ENCODE assay signal across 26 cellular contexts in genomic region chr12:93181396-93181965, GRCh38.
DNase-seq lines count a peak whose midpoint lies in the region; ATAC-seq and TF ChIP-seq lines count a peak whose summit lies in the region.
"Had no signal": no experiment of that assay in that cellular context is flagged by ENCODE, and none has a peak within 500 bp of the region (broad histone marks: within the 10 kb centered on the region; RNA-seq: fewer than 3 reads in every experiment).

No MANE protein-coding gene starts in this region.

- intact Hi-C loops in thyroid gland (cut with DNase I) = no loop called here

- no peak overlapping the region for H3K4me3 ChIP-seq in thyroid gland (replicated peaks in 1 of 3)
- H3K4me3 ChIP-seq: smooth muscle cell, tibial artery had no signal

- no peaks in the 10 kb centered on the region for H3K9me3 ChIP-seq in thyroid gland
- H3K9me3 ChIP-seq: tibial artery had no signal

- no peaks in the 10 kb centered on the region for H3K27me3 ChIP-seq in thyroid gland
- H3K27me3 ChIP-seq: tibial artery had no signal

- H3K4me1 ChIP-seq in thyroid gland = peaks cover 11 to 19% of the 10 kb centered on the region in 2 donors

- DNase-seq in activated T-cell treated with anti-CD3 and anti-CD28 coated beads, Interleukin-2, amount 50 U/mL, for 72 hours = no peak
- no peak for DNase-seq in activated T-cell treated with anti-CD3 and anti-CD28 coated beads, Interleukin-2, amount 50 U/mL, for 24 hours
- DNase-seq in memory B cell (ENCODE audit: low spot score in 2 of 2) (no peak), thyroid gland (no peak), NCI-H748 (lab: John Stamatoyannopoulos, UW; ENCODE audit: unreplicated experiment) (no peak), NCI-H2227 (lab: John Stamatoyannopoulos, UW; ENCODE audit: unreplicated experiment) (no peak)
- DNase-seq in stimulated activated naive B cell treated with anti-CD40 and anti-IgM and Interleukin-4, amounts not matched to agents 10 μg/mL and 1 μg/mL and 100 μg/mL, for 72 hours = no peak
- DNase-seq: activated naive CD4-positive, alpha-beta T cell treated with anti-CD3 and anti-CD28 coated beads, Interleukin-2, amount 10 ng/mL, durations not matched to agents 7 days and 5 days; activated T-cell treated with anti-CD3 and anti-CD28 coated beads, Interleukin-2, amount 50 U/mL, for 48 hours; anterior cingulate cortex; DMS53; GF-D8; Karpas-422; NCI-H1092; NCI-H2029; NCI-H345; SIG-M5; stimulated activated CD4-positive, alpha-beta T cell treated with anti-CD3 and anti-CD28 coated beads, Interleukin-2, amount 100 ng/mL, for 48 hours; stimulated activated naive CD8-positive, alpha-beta T cell treated with anti-CD3 and anti-CD28 coated beads, Interleukin-15, Interleukin-2, amounts not matched to agents 100 U/mL and 50 U/mL, for 24 hours; T-cell; tibial artery had no signal

- no peak overlapping the region for H3K4me3 Mint-ChIP-seq in activated T-cell treated with anti-CD3 and anti-CD28 coated beads, Interleukin-2, amount 50 U/mL, for 72 hours
- H3K4me3 Mint-ChIP-seq in activated T-cell treated with anti-CD3 and anti-CD28 coated beads, Interleukin-2, amount 50 U/mL, for 24 hours = no peak overlapping the region
- H3K4me3 Mint-ChIP-seq in brain = no peak overlapping the region
- no peak overlapping the region for H3K4me3 Mint-ChIP-seq in memory B cell
- peak overlapping the region in 1 of 2 donors; percentile 38 for H3K4me3 Mint-ChIP-seq in stimulated activated naive B cell treated with anti-CD40 and anti-IgM and Interleukin-4, amounts not matched to agents 10 μg/mL and 1 μg/mL and 100 μg/mL, for 72 hours
- H3K4me3 Mint-ChIP-seq: activated naive CD4-positive, alpha-beta T cell treated with anti-CD3 and anti-CD28 coated beads, Interleukin-2, amount 10 ng/mL, durations not matched to agents 7 days and 5 days; neural crest cell; T-cell had no signal

- H3K4me1 Mint-ChIP-seq in activated T-cell treated with anti-CD3 and anti-CD28 coated beads, Interleukin-2, amount 50 U/mL, for 72 hours (ENCODE audit: low read depth) = peaks cover 25% of the 10 kb centered on the region
- peaks cover 15% of the 10 kb centered on the region for H3K4me1 Mint-ChIP-seq in activated T-cell treated with anti-CD3 and anti-CD28 coated beads, Interleukin-2, amount 50 U/mL, for 24 hours (ENCODE audit: low read depth)
- peaks cover 35% of the 10 kb centered on the region for H3K4me1 Mint-ChIP-seq in brain
- peaks cover 38% of the 10 kb centered on the region for H3K4me1 Mint-ChIP-seq in memory B cell
- H3K4me1 Mint-ChIP-seq in stimulated activated naive B cell treated with anti-CD40 and anti-IgM and Interleukin-4, amounts not matched to agents 10 μg/mL and 1 μg/mL and 100 μg/mL, for 72 hours = peaks cover 48 to 58% of the 10 kb centered on the region in 2 donors

- TF ChIP-seq POLR2A in thyroid gland (IDR thresholded peaks at IDR 0.05) = no peak

- peak overlapping the region in 1 of 3 donors; percentile 5 for H3K27ac ChIP-seq in thyroid gland
- H3K27ac ChIP-seq: 22Rv1, tibial artery had no signal

- no peak for ATAC-seq in activated T-cell treated with anti-CD3 and anti-CD28 coated beads, Interleukin-2, amount 50 U/mL, for 72 hours (replicated peaks in 1 of 2)
- no peak for ATAC-seq in memory B cell (ENCODE audit: low read depth)
- ATAC-seq in stimulated activated naive B cell treated with anti-CD40 and anti-IgM and Interleukin-4, amounts not matched to agents 10 μg/mL and 1 μg/mL and 100 μg/mL, for 72 hours (replicated peaks) = no peak
- ATAC-seq: stimulated activated naive CD8-positive, alpha-beta T cell treated with anti-CD3 and anti-CD28 coated beads, Interleukin-15, Interleukin-2, amounts not matched to agents 100 U/mL and 50 U/mL, for 24 hours; T-cell had no signal

- peak overlapping the region; percentile 12 for H3K27ac Mint-ChIP-seq in activated T-cell treated with anti-CD3 and anti-CD28 coated beads, Interleukin-2, amount 50 U/mL, for 72 hours
- no peak overlapping the region for H3K27ac Mint-ChIP-seq in activated T-cell treated with anti-CD3 and anti-CD28 coated beads, Interleukin-2, amount 50 U/mL, for 24 hours
- H3K27ac Mint-ChIP-seq in brain (peak overlapping the region in 3 of 5 experiments; percentile 11 to 55 (median 30)), memory B cell (peak overlapping the region; percentile 84)
- peak overlapping the region; percentile 82 for H3K27ac Mint-ChIP-seq in stimulated activated naive B cell treated with anti-CD40 and anti-IgM and Interleukin-4, amounts not matched to agents 10 μg/mL and 1 μg/mL and 100 μg/mL, for 72 hours
- H3K27ac Mint-ChIP-seq: activated naive CD4-positive, alpha-beta T cell treated with anti-CD3 and anti-CD28 coated beads, Interleukin-2, amount 10 ng/mL, durations not matched to agents 7 days and 5 days; progenitor cell of endocrine pancreas; T-cell had no signal

- no peak for TF ChIP-seq CTCF in brain (conservative IDR thresholded peaks at IDR 0.05)
- TF ChIP-seq CTCF in thyroid gland (IDR thresholded peaks at IDR 0.05) = no peak

- no peaks in the 10 kb centered on the region for H3K36me3 ChIP-seq in thyroid gland
- H3K36me3 ChIP-seq: tibial artery had no signal

- H3K27me3 Mint-ChIP-seq in activated T-cell treated with anti-CD3 and anti-CD28 coated beads, Interleukin-2, amount 50 U/mL, for 72 hours (ENCODE audit: low read depth) = no peaks in the 10 kb centered on the region
- H3K27me3 Mint-ChIP-seq in activated T-cell treated with anti-CD3 and anti-CD28 coated beads, Interleukin-2, amount 50 U/mL, for 24 hours = no peaks in the 10 kb centered on the region
- no peaks in the 10 kb centered on the region for H3K27me3 Mint-ChIP-seq in brain
- H3K27me3 Mint-ChIP-seq in memory B cell = no peaks in the 10 kb centered on the region
- H3K27me3 Mint-ChIP-seq in stimulated activated naive B cell treated with anti-CD40 and anti-IgM and Interleukin-4, amounts not matched to agents 10 μg/mL and 1 μg/mL and 100 μg/mL, for 72 hours = no peaks in the 10 kb centered on the region
- H3K27me3 Mint-ChIP-seq: progenitor cell of endocrine pancreas, T-cell had no signal

- 41 to 53% methylated on average over 4 of the region's 4 CpGs for WGBS in thyroid gland, 2 donors

- peaks cover 0 to 4% of the 10 kb centered on the region in 2 donors for H3K9me3 Mint-ChIP-seq in activated T-cell treated with anti-CD3 and anti-CD28 coated beads, Interleukin-2, amount 50 U/mL, for 72 hours
- H3K9me3 Mint-ChIP-seq in activated T-cell treated with anti-CD3 and anti-CD28 coated beads, Interleukin-2, amount 50 U/mL, for 24 hours = no peaks in the 10 kb centered on the region
- H3K9me3 Mint-ChIP-seq in brain (peaks cover 5 to 14% (median 9%) of the 10 kb centered on the region in 5 experiments), memory B cell (no peaks in the 10 kb centered on the region)
- peaks cover 0 to 4% of the 10 kb centered on the region in 2 donors for H3K9me3 Mint-ChIP-seq in stimulated activated naive B cell treated with anti-CD40 and anti-IgM and Interleukin-4, amounts not matched to agents 10 μg/mL and 1 μg/mL and 100 μg/mL, for 72 hours
- H3K9me3 Mint-ChIP-seq: activated naive CD4-positive, alpha-beta T cell treated with anti-CD3 and anti-CD28 coated beads, Interleukin-2, amount 10 ng/mL, durations not matched to agents 7 days and 5 days; T-cell had no signal

- H3K36me3 Mint-ChIP-seq in activated T-cell treated with anti-CD3 and anti-CD28 coated beads, Interleukin-2, amount 50 U/mL, for 72 hours (ENCODE audit: insufficient read depth in 2 of 2) = peaks cover 0 to 5% of the 10 kb centered on the region in 2 donors
- H3K36me3 Mint-ChIP-seq in activated T-cell treated with anti-CD3 and anti-CD28 coated beads, Interleukin-2, amount 50 U/mL, for 24 hours (ENCODE audit: low read depth) = no peaks in the 10 kb centered on the region
- H3K36me3 Mint-ChIP-seq in brain (no peaks in the 10 kb centered on the region), memory B cell (no peaks in the 10 kb centered on the region)
- H3K36me3 Mint-ChIP-seq in stimulated activated naive B cell treated with anti-CD40 and anti-IgM and Interleukin-4, amounts not matched to agents 10 μg/mL and 1 μg/mL and 100 μg/mL, for 72 hours = no peaks in the 10 kb centered on the region
- H3K36me3 Mint-ChIP-seq: T-cell had no signal
